Comparison of ENCODE assay signal across 1 cellular context in the genomic region with DNA sequence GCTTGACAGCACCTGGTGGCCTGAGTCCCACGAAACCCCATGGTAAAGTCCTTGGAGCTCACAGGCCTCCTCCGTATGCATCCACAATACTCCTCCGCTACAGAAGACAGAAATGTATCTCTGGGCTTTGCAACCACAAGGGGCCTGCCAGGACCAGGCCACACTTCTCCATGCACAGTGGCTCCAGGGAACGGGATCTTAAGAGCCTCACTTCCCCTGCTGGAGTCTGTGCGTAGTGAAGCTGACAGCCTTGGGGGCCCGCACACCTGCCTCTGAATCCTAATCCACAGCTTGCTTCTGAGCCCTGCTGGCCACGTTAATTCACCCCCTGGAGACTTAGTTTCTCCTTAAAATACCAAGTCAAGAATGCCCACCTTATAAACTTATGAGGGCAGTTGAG.
TF ChIP-seq lines count a peak whose summit lies in the region.

No MANE protein-coding gene starts in this region.

TF ChIP-seq in HepG2, 621 proteins besides CTCF, POLR2A, EP300 and RAD21 (continued from another document):
- TF ChIP-seq BCLAF1 (IDR thresholded peaks at IDR 0.05) = no peak
- TF ChIP-seq GATAD1 (CRISPR knock-in tag; IDR thresholded peaks at IDR 0.05) = no peak
- no peak for TF ChIP-seq KDM2A (CRISPR knock-in tag; IDR thresholded peaks at IDR 0.05; ENCODE audit: borderline replicate concordance, low read depth)
- no peak for TF ChIP-seq PRPF4 (IDR thresholded peaks at IDR 0.05; ENCODE audit: low read depth, low read length, poor library complexity, severe bottlenecking)
- TF ChIP-seq MED13 (CRISPR knock-in tag; IDR thresholded peaks at IDR 0.05) = no peak
TF ChIP-seq in HepG2: peak in this region for 0.
